ENCODE assay signal across 8 cellular contexts in the genomic region with DNA sequence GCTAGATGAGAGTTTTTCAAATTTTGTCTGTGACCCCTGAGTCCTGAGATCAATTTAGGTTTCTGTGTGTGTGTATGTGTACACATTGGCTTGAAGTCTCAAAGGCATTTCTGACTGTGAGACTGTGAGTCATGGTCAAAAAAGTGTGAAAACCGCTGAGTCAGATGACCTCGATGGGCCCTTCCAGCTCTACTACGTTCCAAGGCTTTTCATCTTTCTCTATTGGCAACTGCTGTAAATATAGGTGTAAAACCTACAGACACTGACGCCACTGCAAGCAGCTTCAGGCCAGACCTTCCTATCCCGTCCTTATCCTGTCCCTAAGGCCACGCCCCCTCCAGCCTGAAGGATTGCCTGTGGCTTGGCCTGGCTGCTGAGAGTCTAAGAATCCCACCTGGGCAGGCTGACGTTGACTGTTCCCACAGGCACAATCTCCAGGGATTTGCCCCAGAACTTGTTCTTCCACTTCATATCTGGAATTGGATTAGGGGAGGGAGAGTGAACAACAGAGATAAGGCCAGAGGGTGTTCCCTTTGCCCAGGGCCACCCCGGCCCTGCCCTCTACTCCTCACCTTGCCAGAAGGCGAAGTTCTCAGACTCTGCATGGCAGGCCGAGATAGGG. TPM values are rescaled to one million over a fixed set of nuclear protein-coding genes. Genes with fewer than 3 reads are reported as not detected.
DNase-seq lines count a peak whose midpoint lies in the region; ATAC-seq and TF ChIP-seq lines count a peak whose summit lies in the region.

No MANE protein-coding gene starts in this region.

- TF ChIP-seq CTCF in AG10803 (conservative IDR thresholded peaks at IDR 0.05; ENCODE audit: low read length) (no peak), H9 (conservative IDR thresholded peaks at IDR 0.05) (no peak)

- no peak overlapping the region for H4K8ac ChIP-seq in H9 (replicated peaks; ENCODE audit: insufficient read length, low read depth, low read length)

- no peak overlapping the region for H3K9ac ChIP-seq in H9 (ENCODE audit: extremely low read depth, insufficient read length, low read length)

- no peak overlapping the region for H3K56ac ChIP-seq in H9 (ENCODE audit: insufficient read length, low read depth, low read length)

- H3K18ac ChIP-seq in H9 (ENCODE audit: insufficient read length, low read depth, low read length) = no peak overlapping the region

- ATAC-seq in HG03025 (IDR thresholded peaks at IDR 0.05; ENCODE audit: low FRiP score, unreplicated experiment) (no peak), HG02981 (IDR thresholded peaks at IDR 0.05; ENCODE audit: unreplicated experiment) (no peak)

- DNase-seq in AG10803 (ENCODE audit: low read depth) (peak; percentile 87), H9 (peak; percentile 73), kidney tubule cell (ENCODE audit: low spot score) (peak; percentile 93), DMS153 (lab: John Stamatoyannopoulos, UW) (no peak), retina (no peak)

- H3T11ph ChIP-seq in H9 (ENCODE audit: low read length) = no peak overlapping the region

- H3K79me1 ChIP-seq in H9 (ENCODE audit: insufficient read depth, low read depth, low read length, poor library complexity, severe bottlenecking) = no peaks in the 10 kb centered on the region

- H3K4me3 Mint-ChIP-seq in H9 = no peak overlapping the region
- H3K4me3 Mint-ChIP-seq in activated naive CD8-positive, alpha-beta T cell = no peak overlapping the region

- H3K27ac ChIP-seq in H9 (ENCODE audit: insufficient read length, low read depth, low read length) = no peak overlapping the region

- peaks cover 6 to 7% of the 10 kb centered on the region in 2 experiments; a peak in 3 of 4 replicates for H3K4me1 Mint-ChIP-seq in H9
- H3K4me1 Mint-ChIP-seq in activated naive CD8-positive, alpha-beta T cell (ENCODE audit: low read depth) = peaks cover 6% of the 10 kb centered on the region

- H3K27ac Mint-ChIP-seq in H9 = peak overlapping the region in 2 of 3 experiments; percentile 30 to 80; a peak in 2 of 7 replicates
- peak overlapping the region; percentile 76 for H3K27ac Mint-ChIP-seq in activated naive CD8-positive, alpha-beta T cell

- H3K4me2 ChIP-seq in H9 (ENCODE audit: insufficient read depth, insufficient read length, low read length) = no peak overlapping the region

- H3K36me3 Mint-ChIP-seq in H9 (ENCODE audit: insufficient read depth in 1 of 3, low read depth in 3 of 3) = peaks cover 0 to 20% (median 4%) of the 10 kb centered on the region in 3 experiments; a peak in 6 of 7 replicates
- peaks cover 3% of the 10 kb centered on the region for H3K36me3 Mint-ChIP-seq in activated naive CD8-positive, alpha-beta T cell

- H4K5ac ChIP-seq in H9 (ENCODE audit: insufficient read length, low read depth, low read length) = no peak overlapping the region

- H2BK5ac ChIP-seq in H9 (ENCODE audit: insufficient read length, low read length) = no peak overlapping the region

- H3K79me2 ChIP-seq in H9 (ENCODE audit: insufficient read depth, low read length) = no peaks in the 10 kb centered on the region

- no peak overlapping the region for H2BK120ac ChIP-seq in H9 (ENCODE audit: low read depth, low read length, poor library complexity, severe bottlenecking)

- H2BK20ac ChIP-seq in H9 (ENCODE audit: low read depth, low read length, poor library complexity, severe bottlenecking) = no peak overlapping the region

- no peaks in the 10 kb centered on the region for H4K20me1 ChIP-seq in H9 (ENCODE audit: control insufficient read depth, insufficient read depth, insufficient read length)

- H3K9me3 ChIP-seq in H9 (ENCODE audit: control insufficient read depth, low read depth, low read length) = no peaks in the 10 kb centered on the region

- no peak overlapping the region for H2AK5ac ChIP-seq in H9 (ENCODE audit: insufficient read length, low read length)

- no peak overlapping the region for H3K14ac ChIP-seq in H9 (ENCODE audit: insufficient read depth, low read length)

- no peak overlapping the region for H2BK15ac ChIP-seq in H9 (ENCODE audit: low read depth, low read length)

- H4K91ac ChIP-seq in H9 (ENCODE audit: insufficient read length, low read depth, low read length) = no peak overlapping the region

- H3K23me2 ChIP-seq in H9 (ENCODE audit: insufficient read length, low read depth, low read length, poor library complexity, severe bottlenecking) = no peaks in the 10 kb centered on the region

- no peaks in the 10 kb centered on the region; a peak in 1 of 5 replicates for H3K9me3 Mint-ChIP-seq in H9
- no peaks in the 10 kb centered on the region for H3K9me3 Mint-ChIP-seq in activated naive CD8-positive, alpha-beta T cell (ENCODE audit: low read depth)

- H2BK12ac ChIP-seq in H9 (ENCODE audit: insufficient read length, low read depth, low read length) = no peak overlapping the region

- no peaks in the 10 kb centered on the region for H3K4me1 ChIP-seq in H9 (ENCODE audit: insufficient read depth, low read length)

- no peak overlapping the region for H3K23ac ChIP-seq in H9 (ENCODE audit: insufficient read length, low read depth, low read length)

- WGBS in H9 (ENCODE audit: extremely low coverage, insufficient read length, low lambda C conversion rate) = no CpG with 5 or more reads among the region's 10 CpGs

- H3K4ac ChIP-seq in H9 (ENCODE audit: low read depth, low read length) = no peak overlapping the region

- no peak overlapping the region for H3K4me3 ChIP-seq in AG10803 (ENCODE audit: low read length)

- H3K27me3 Mint-ChIP-seq in H9 (ENCODE audit: low read depth) = no peaks in the 10 kb centered on the region
- no peaks in the 10 kb centered on the region for H3K27me3 Mint-ChIP-seq in activated naive CD8-positive, alpha-beta T cell

- H3K27me3 ChIP-seq in H9 (ENCODE audit: insufficient read depth, low read length) = no peaks in the 10 kb centered on the region

- H2AFZ ChIP-seq in H9 (ENCODE audit: low read length) = no peak overlapping the region

RNA-seq across cellular contexts. Expression of a gene that starts 11.3 kb away (rescaled TPM):
- total RNA-seq in H9 (2021) = 12.0 and 13.0 TPM in 2 replicates

RNA-seq across cellular contexts. Expression of a gene that starts 21.0 kb away (rescaled TPM):
- total RNA-seq in H9 (2021) = 67.2 and 68.4 TPM in 2 replicates

RNA-seq across cellular contexts. Expression of a gene that starts 21.2 kb away (rescaled TPM):
- 0.29 and 0.31 TPM in 2 replicates for total RNA-seq in H9 (2021)

RNA-seq across cellular contexts. Expression of a gene that starts 30.8 kb away (rescaled TPM):
- total RNA-seq in H9 (2021) = 34.0 and 38.6 TPM in 2 replicates

RNA-seq across cellular contexts. Expression of a gene that starts 40.7 kb away (rescaled TPM):
- total RNA-seq in H9 (2021) = 0.90 and 0.92 TPM in 2 replicates

Comparison
In these comparisons a context has a peak if more than half of its experiments do, and no peak if none do; other contexts are left out.
1. DNase-seq: peak in AG10803 (single experiment), H9 (single experiment) and kidney tubule cell (single experiment); none in DMS153 (single experiment) and retina (single experiment).